In the genomic region with DNA sequence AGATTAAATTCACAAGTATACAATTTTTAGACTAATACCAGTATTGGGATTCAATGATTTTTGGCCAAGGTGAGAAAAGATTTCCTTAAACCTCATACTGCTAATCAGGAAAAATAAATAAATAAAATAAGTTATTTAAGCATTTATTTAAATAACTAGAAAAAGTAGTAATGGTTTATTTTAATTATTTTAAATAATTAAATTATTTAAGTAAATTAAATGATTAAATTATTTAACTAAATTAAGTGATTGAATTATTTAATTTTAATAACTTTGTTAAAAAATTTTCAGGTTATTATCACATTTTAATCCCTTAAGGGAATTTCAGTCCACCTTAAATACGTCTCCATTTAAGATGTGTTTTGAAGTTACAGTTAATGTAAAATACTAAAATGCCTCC, we compare ENCODE assay signal across 17 cellular contexts.
A peak's percentile ranks its signal among the peaks of the same experiment; 100 is the strongest.
DNase-seq lines count a peak whose midpoint lies in the region; ATAC-seq, FAIRE-seq and TF ChIP-seq lines count a peak whose summit lies in the region.
"Had no signal": no experiment of that assay in that cellular context is flagged by ENCODE, and none has a peak within 500 bp of the region (broad histone marks: within the 10 kb centered on the region; RNA-seq: fewer than 3 reads in every experiment).

No MANE protein-coding gene starts in this region.

- no peaks in the 10 kb centered on the region for H3K36me3 ChIP-seq in RWPE2 (ENCODE audit: low read depth)
- H3K36me3 ChIP-seq in pancreas, result no peaks in the 10 kb centered on the region

- no peak for TF ChIP-seq CTCF in 22Rv1 (IDR thresholded peaks at IDR 0.05)
- TF ChIP-seq CTCF in RWPE2 (IDR thresholded peaks at IDR 0.05; ENCODE audit: poor library complexity, severe bottlenecking), result no peak
- no peak for TF ChIP-seq CTCF in WTC11 (IDR thresholded peaks at IDR 0.05)
- no peak for TF ChIP-seq CTCF in pancreas (IDR thresholded peaks at IDR 0.05)
- no peak for TF ChIP-seq CTCF in coronary artery (IDR thresholded peaks at IDR 0.05)

- peak; percentile 82 for FAIRE-seq in pancreas (lab: Jason Lieb, UNC)
- FAIRE-seq: GM12892 had no signal

- intact Hi-C loops in pancreas (cut with DNase I), result no loop called here

- H3K27ac Mint-ChIP-seq in WTC11, result no peak overlapping the region
- H3K27ac Mint-ChIP-seq: B cell; CD4-positive, alpha-beta T cell; HFFc6 had no signal

- CTCF ChIA-PET in WTC11 (lab: Charles Lee), result no interaction called here

- H3K27me3 ChIP-seq in RWPE2 (ENCODE audit: insufficient read depth, poor library complexity, severe bottlenecking) (no peaks in the 10 kb centered on the region), pancreas (no peaks in the 10 kb centered on the region)

- no peaks in the 10 kb centered on the region for H3K27me3 Mint-ChIP-seq in WTC11 (ENCODE audit: low read depth)
- H3K27me3 Mint-ChIP-seq: B cell; CD4-positive, alpha-beta T cell had no signal

- H3K27ac ChIP-seq in 22Rv1 (peak overlapping the region; percentile 74; the same call in 1 of the 2 replicates), RWPE2 (ENCODE audit: poor library complexity, severe bottlenecking) (peak overlapping the region; percentile 89), pancreas (no peak overlapping the region), coronary artery (no peak overlapping the region)
- H3K27ac ChIP-seq: HL-60 had no signal

- ATAC-seq in RWPE2 (ENCODE audit: low read depth) (no peak), WTC11 (no peak), pancreas (no peak), HG03469 (IDR thresholded peaks at IDR 0.05; ENCODE audit: unreplicated experiment) (no peak)

- POLR2A ChIA-PET in WTC11 (lab: Charles Lee), result no interaction called here

- peaks cover 21% of the 10 kb centered on the region for H3K36me3 Mint-ChIP-seq in WTC11

- peaks cover 63% of the 10 kb centered on the region for H3K4me1 Mint-ChIP-seq in WTC11
- H3K4me1 Mint-ChIP-seq: B cell had no signal

- H3K4me3 Mint-ChIP-seq in WTC11, result no peak overlapping the region
- H3K4me3 Mint-ChIP-seq: B cell; CD4-positive, alpha-beta T cell; HFFc6 had no signal

- H3K9me3 ChIP-seq in RWPE2 (ENCODE audit: severe bottlenecking), result no peaks in the 10 kb centered on the region
- H3K9me3 ChIP-seq in pancreas, result no peaks in the 10 kb centered on the region

- WGBS in pancreas, 2 donors, result 97 to 98% methylated on average over 1 of the region's 1 CpG

- peaks cover 22% of the 10 kb centered on the region for H3K4me1 ChIP-seq in RWPE2 (ENCODE audit: insufficient read depth, poor library complexity, severe bottlenecking)
- H3K4me1 ChIP-seq in pancreas, result peaks cover 0 to 26% (median 11%) of the 10 kb centered on the region in 3 donors

- H3K9me3 Mint-ChIP-seq in WTC11, result peaks cover 21% of the 10 kb centered on the region

- H3K4me3 ChIP-seq in RWPE2 (ENCODE audit: severe bottlenecking), result no peak overlapping the region
- no peak overlapping the region for H3K4me3 ChIP-seq in pancreas
- H3K4me3 ChIP-seq in coronary artery, result no peak overlapping the region

- DNase-seq in RWPE2 (ENCODE audit: low spot score), result no peak
- DNase-seq in WTC11 (ENCODE audit: low spot score), result no peak
- DNase-seq in pancreas, result no peak
- DNase-seq in coronary artery (ENCODE audit: low spot score), result no peak
- DNase-seq in RPMI8226, result no peak
- DNase-seq: 8988T; C1 segment of cervical spinal cord; Calu3; CD4-positive, alpha-beta T cell; DMS79; HCEC 1CT; HFFc6 had no signal

TF ChIP-seq in WTC11, 78 proteins besides CTCF, POLR2A, EP300 and RAD21:
- TF ChIP-seq HMGA2 (CRISPR knock-in tag; IDR thresholded peaks at IDR 0.05), result peak; percentile 93
- TF ChIP-seq MYBL2 (CRISPR knock-in tag; IDR thresholded peaks at IDR 0.05), result no peak

Comparison
In these comparisons a context has a peak if more than half of its experiments do, and no peak if none do; other contexts are left out.
1. H3K27ac ChIP-seq: peak in 22Rv1 (single experiment) and RWPE2 (single experiment); none in pancreas (0 of 4) and coronary artery (0 of 2).